In genomic region chr20:62946918-62947317, GRCh38 we compare ENCODE assay signal across 2 cellular contexts.
A peak's percentile ranks its signal among the peaks of the same experiment; 100 is the strongest.
TF ChIP-seq lines count a peak whose summit lies in the region.

No MANE protein-coding gene starts in this region.

TF ChIP-seq in SK-N-SH, 30 proteins besides CTCF, POLR2A, EP300 and RAD21 (continues in another document):
- TF ChIP-seq NFIC (IDR thresholded peaks at IDR 0.05; ENCODE audit: borderline replicate concordance) (no peak), ELF1 (IDR thresholded peaks at IDR 0.05) (no peak), RCOR1 (IDR thresholded peaks at IDR 0.05; ENCODE audit: low read length) (peak; percentile 93), YY1 (IDR thresholded peaks at IDR 0.05; ENCODE audit: low read depth) (no peak), SIN3A (IDR thresholded peaks at IDR 0.05; ENCODE audit: borderline replicate concordance, low read depth, low read length) (no peak), TAF1 (IDR thresholded peaks at IDR 0.05; ENCODE audit: borderline replicate concordance, low read depth, low read length) (no peak), POLR2AphosphoS5 (IDR thresholded peaks at IDR 0.05; ENCODE audit: low read depth, low read length) (no peak), FOXM1 (IDR thresholded peaks at IDR 0.05; ENCODE audit: low read depth) (no peak), ZBTB33 (IDR thresholded peaks at IDR 0.05; ENCODE audit: borderline replicate concordance, low read depth) (no peak), PBX3 (IDR thresholded peaks at IDR 0.05) (no peak), MXI1 (IDR thresholded peaks at IDR 0.05; ENCODE audit: low read depth, low read length) (peak; percentile 98), SMC3 (IDR thresholded peaks at IDR 0.05; ENCODE audit: low read depth, low read length) (no peak), EZH2phosphoT487 (IDR thresholded peaks at IDR 0.05; ENCODE audit: borderline replicate concordance, low read depth) (no peak), IRF3 (IDR thresholded peaks at IDR 0.05; ENCODE audit: low read depth, low read length) (no peak), MAX (IDR thresholded peaks at IDR 0.05; ENCODE audit: low read depth) (no peak), FOXJ3 (CRISPR knock-in tag; IDR thresholded peaks at IDR 0.05) (no peak), TEAD4 (IDR thresholded peaks at IDR 0.05; ENCODE audit: borderline replicate concordance, insufficient read depth) (no peak), FOSL2 (IDR thresholded peaks at IDR 0.05; ENCODE audit: borderline replicate concordance, low read depth) (no peak), NRF1 (IDR thresholded peaks at IDR 0.05; ENCODE audit: low read depth, low read length) (no peak), JUND (IDR thresholded peaks at IDR 0.05) (no peak), RXRA (IDR thresholded peaks at IDR 0.05; ENCODE audit: borderline replicate concordance, low read depth) (no peak), REST (IDR thresholded peaks at IDR 0.05; ENCODE audit: low read depth, low read length) (no peak), TCF12 (IDR thresholded peaks at IDR 0.05) (no peak), RFX5 (IDR thresholded peaks at IDR 0.05; ENCODE audit: low read length) (no peak)
- TF ChIP-seq, protein P1, sequence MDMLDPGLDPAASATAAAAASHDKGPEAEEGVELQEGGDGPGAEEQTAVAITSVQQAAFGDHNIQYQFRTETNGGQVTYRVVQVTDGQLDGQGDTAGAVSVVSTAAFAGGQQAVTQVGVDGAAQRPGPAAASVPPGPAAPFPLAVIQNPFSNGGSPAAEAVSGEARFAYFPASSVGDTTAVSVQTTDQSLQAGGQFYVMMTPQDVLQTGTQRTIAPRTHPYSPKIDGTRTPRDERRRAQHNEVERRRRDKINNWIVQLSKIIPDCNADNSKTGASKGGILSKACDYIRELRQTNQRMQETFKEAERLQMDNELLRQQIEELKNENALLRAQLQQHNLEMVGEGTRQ (IDR thresholded peaks at IDR 0.05; ENCODE audit: borderline replicate concordance, low read depth, low read length): peak; percentile 40; the same call in 1 of the 2 replicates

TF ChIP-seq in K562, 482 proteins besides CTCF, POLR2A, EP300 and RAD21:
- no peak for TF ChIP-seq FOXP1 (CRISPR knock-in tag; IDR thresholded peaks at IDR 0.05)
- TF ChIP-seq FOXJ3 (CRISPR knock-in tag; IDR thresholded peaks at IDR 0.05): no peak
- TF ChIP-seq NR3C1 (CRISPR knock-in tag; IDR thresholded peaks at IDR 0.05): no peak
- TF ChIP-seq CBFA2T3 (IDR thresholded peaks at IDR 0.05): 0 out of 2 replicates have a peak, but pooled peaks have one; percentile 24
- TF ChIP-seq ZNF75A (CRISPR knock-in tag; IDR thresholded peaks at IDR 0.05): no peak
- no peak for TF ChIP-seq MED1 (CRISPR knock-in tag; IDR thresholded peaks at IDR 0.05; ENCODE audit: borderline replicate concordance)
- TF ChIP-seq, protein P2, sequence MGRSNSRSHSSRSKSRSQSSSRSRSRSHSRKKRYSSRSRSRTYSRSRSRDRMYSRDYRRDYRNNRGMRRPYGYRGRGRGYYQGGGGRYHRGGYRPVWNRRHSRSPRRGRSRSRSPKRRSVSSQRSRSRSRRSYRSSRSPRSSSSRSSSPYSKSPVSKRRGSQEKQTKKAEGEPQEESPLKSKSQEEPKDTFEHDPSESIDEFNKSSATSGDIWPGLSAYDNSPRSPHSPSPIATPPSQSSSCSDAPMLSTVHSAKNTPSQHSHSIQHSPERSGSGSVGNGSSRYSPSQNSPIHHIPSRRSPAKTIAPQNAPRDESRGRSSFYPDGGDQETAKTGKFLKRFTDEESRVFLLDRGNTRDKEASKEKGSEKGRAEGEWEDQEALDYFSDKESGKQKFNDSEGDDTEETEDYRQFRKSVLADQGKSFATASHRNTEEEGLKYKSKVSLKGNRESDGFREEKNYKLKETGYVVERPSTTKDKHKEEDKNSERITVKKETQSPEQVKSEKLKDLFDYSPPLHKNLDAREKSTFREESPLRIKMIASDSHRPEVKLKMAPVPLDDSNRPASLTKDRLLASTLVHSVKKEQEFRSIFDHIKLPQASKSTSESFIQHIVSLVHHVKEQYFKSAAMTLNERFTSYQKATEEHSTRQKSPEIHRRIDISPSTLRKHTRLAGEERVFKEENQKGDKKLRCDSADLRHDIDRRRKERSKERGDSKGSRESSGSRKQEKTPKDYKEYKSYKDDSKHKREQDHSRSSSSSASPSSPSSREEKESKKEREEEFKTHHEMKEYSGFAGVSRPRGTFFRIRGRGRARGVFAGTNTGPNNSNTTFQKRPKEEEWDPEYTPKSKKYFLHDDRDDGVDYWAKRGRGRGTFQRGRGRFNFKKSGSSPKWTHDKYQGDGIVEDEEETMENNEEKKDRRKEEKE (IDR thresholded peaks at IDR 0.05; ENCODE audit: borderline replicate concordance in 1 of 2, control insufficient read depth in 1 of 2, low read depth in 2 of 2, low read length in 1 of 2): no peak
- TF ChIP-seq BHLHE40 (IDR thresholded peaks at IDR 0.05; ENCODE audit: low read length): peak; percentile 87
- no peak for TF ChIP-seq YBX1 (IDR thresholded peaks at IDR 0.05)
- TF ChIP-seq PYGO2 (tag; IDR thresholded peaks at IDR 0.05): no peak
- no peak for TF ChIP-seq RBM17 (IDR thresholded peaks at IDR 0.05; ENCODE audit: borderline replicate concordance, low read depth, low read length)
- no peak for TF ChIP-seq SP1 (CRISPR knock-in tag; IDR thresholded peaks at IDR 0.05)
- no peak for TF ChIP-seq KAT7 (CRISPR knock-in tag; IDR thresholded peaks at IDR 0.05; ENCODE audit: borderline replicate concordance)
